ENCODE assay signal across 8 cellular contexts in genomic region chr12:123761841-123762714, GRCh38. TPM values are rescaled to one million over a fixed set of nuclear protein-coding genes. Genes with fewer than 3 reads are reported as not detected.
DNase-seq lines count a peak whose midpoint lies in the region; ATAC-seq lines count a peak whose summit lies in the region.

Gene DNAH10 (plus strand): TSS chr12:123762301. CDS start chr12:123762337, 36 bp downstream.

- no peak within 1 kb of the TSS for H3K27ac ChIP-seq in right cardiac atrium (ENCODE audit: low read length)

- peak within 1 kb of the TSS; percentile 38 for H3K4me2 ChIP-seq in skeletal muscle satellite cell (ENCODE audit: low read length)

- DNase-seq in EL, result peak; percentile 12
- peak; percentile 42 for DNase-seq in NCI-H2171 treated with DMSO at 0.1 percent for 48 hours (lab: John Stamatoyannopoulos, UW)
- peak; percentile 4 for DNase-seq in activated T-helper 9 cell treated with anti-CD3 and anti-CD28 coated beads, Interleukin-2, amount 50 U/mL, for 16 hours (ENCODE audit: low read depth)
- peak; percentile 18 to 63 (median 62) for DNase-seq in right cardiac atrium
- DNase-seq in midbrain (lab: John Stamatoyannopoulos, UW), result no peak
- no peak for DNase-seq in OCI-M2 (lab: John Stamatoyannopoulos, UW; ENCODE audit: unreplicated experiment)

- 3% methylated on average over 105 of the region's 105 CpGs for WGBS in right cardiac atrium

- H3K4me3 ChIP-seq in right cardiac atrium (ENCODE audit: low read length), result peak within 1 kb of the TSS; percentile 34
- H3K4me3 ChIP-seq in skeletal muscle satellite cell (ENCODE audit: low read length), result peak within 1 kb of the TSS; percentile 17

- H3K4me1 ChIP-seq in right cardiac atrium (ENCODE audit: control insufficient read depth, insufficient read depth, low read length) (peaks cover 1% of the 10 kb centered on the region), skeletal muscle satellite cell (ENCODE audit: control insufficient read depth, insufficient read depth, low read length) (peaks cover 14% of the 10 kb centered on the region)

- H3K9me3 ChIP-seq in right cardiac atrium (ENCODE audit: control insufficient read depth, low read length) (no peaks in the 10 kb centered on the region), skeletal muscle satellite cell (replicated peaks; ENCODE audit: low read length) (no peaks in the 10 kb centered on the region)

- no peaks in the 10 kb centered on the region for H3K36me3 ChIP-seq in skeletal muscle satellite cell (ENCODE audit: insufficient read depth, low read length)

- ATAC-seq in GM21723 (IDR thresholded peaks at IDR 0.05; ENCODE audit: unreplicated experiment) (peak; percentile 79), right cardiac atrium (peak; percentile 56 to 59)

- intact Hi-C loops in right cardiac atrium (cut with DNase I), result no loop called here

- H3K9ac ChIP-seq in skeletal muscle satellite cell (ENCODE audit: low read depth, low read length), result no peak within 1 kb of the TSS

- H3K27me3 ChIP-seq in right cardiac atrium (ENCODE audit: control insufficient read depth, insufficient read depth), result no peaks in the 10 kb centered on the region
- peaks cover 3% of the 10 kb centered on the region for H3K27me3 ChIP-seq in skeletal muscle satellite cell (ENCODE audit: control insufficient read depth, insufficient read depth, low read length)

RNA-seq across cellular contexts. Expression of gene DNAH10, which starts in this region (rescaled TPM):
- under 1 TPM in 3 of 4 donors, not detected in 1; 0.06 to 0.09 (median 0.06) TPM for total RNA-seq in right cardiac atrium
- 0.11 TPM for polyA plus RNA-seq in right cardiac atrium
- total RNA-seq in skeletal muscle satellite cell (2012; rRNA removed), result under 0.01 and 1.5 TPM in 2 replicates

Comparison
In these comparisons a context has a peak if more than half of its experiments do, and no peak if none do; other contexts are left out.
1. Peak in DNase-seq, ATAC-seq and H3K4me3 ChIP-seq in right cardiac atrium; RNA of the gene not detected or under 1 TPM.
2. DNase-seq: peak in EL (single experiment), NCI-H2171 treated with DMSO at 0.1 percent for 48 hours (single experiment) and activated T-helper 9 cell treated with anti-CD3 and anti-CD28 coated beads, Interleukin-2, amount 50 U/mL, for 16 hours (single experiment); none in midbrain (single experiment) and OCI-M2 (single experiment).